Comparison of ENCODE assay signal across 25 cellular contexts in genomic region chr10:95537543-95537930, GRCh38. TPM values are rescaled to one million over a fixed set of nuclear protein-coding genes. Genes with fewer than 3 reads are reported as not detected.
DNase-seq lines count a peak whose midpoint lies in the region; ATAC-seq and TF ChIP-seq lines count a peak whose summit lies in the region.
"Had no signal": no experiment of that assay in that cellular context is flagged by ENCODE, and none has a peak within 500 bp of the region (broad histone marks: within the 10 kb centered on the region; RNA-seq: fewer than 3 reads in every experiment).

No MANE protein-coding gene starts in this region.

- no peak overlapping the region for H3K4me3 ChIP-seq in heart left ventricle
- no peak overlapping the region for H3K4me3 ChIP-seq in muscle layer of colon (ENCODE audit: low read depth in 1 of 2, low read length in 2 of 2)
- no peak overlapping the region for H3K4me3 ChIP-seq in upper lobe of right lung

- H3K9ac ChIP-seq in muscle layer of colon (ENCODE audit: low read length), result peak overlapping the region; percentile 63

- H3K27ac ChIP-seq in heart left ventricle (peak overlapping the region in 10 of 12 donors; percentile 28 to 96 (median 88)), epithelial cell of prostate (peak overlapping the region; percentile 48), muscle layer of colon (ENCODE audit: low read depth, low read length) (peak overlapping the region; percentile 87), upper lobe of right lung (peak overlapping the region; percentile 48)

- TF ChIP-seq CTCF in heart left ventricle (IDR thresholded peaks at IDR 0.05) (no peak), upper lobe of right lung (IDR thresholded peaks at IDR 0.05) (no peak), glutamatergic neuron (IDR thresholded peaks at IDR 0.05; ENCODE audit: partially characterized antibody, unreplicated experiment) (no peak)

- no peaks in the 10 kb centered on the region for H3K36me3 Mint-ChIP-seq in glutamatergic neuron (ENCODE audit: unreplicated experiment)

- H3K27me3 ChIP-seq in heart left ventricle (no peaks in the 10 kb centered on the region), muscle layer of colon (ENCODE audit: control insufficient read depth in 1 of 2, insufficient read depth in 2 of 2, low read length in 2 of 2) (no peaks in the 10 kb centered on the region), upper lobe of right lung (no peaks in the 10 kb centered on the region)
- H3K27me3 ChIP-seq: BE2C had no signal

- ATAC-seq in heart left ventricle (no peak), upper lobe of right lung (peak; percentile 74), GM19455 (IDR thresholded peaks at IDR 0.05; ENCODE audit: unreplicated experiment) (no peak)
- ATAC-seq: left cardiac atrium; stimulated activated naive CD8-positive, alpha-beta T cell treated with anti-CD3 and anti-CD28 coated beads, Interleukin-15, Interleukin-2, amounts not matched to agents 100 U/mL and 50 U/mL, for 24 hours had no signal

- H3K9me3 ChIP-seq in heart left ventricle (no peaks in the 10 kb centered on the region), muscle layer of colon (ENCODE audit: low read length) (no peaks in the 10 kb centered on the region), upper lobe of right lung (no peaks in the 10 kb centered on the region)
- H3K9me3 ChIP-seq: BE2C had no signal

- DNase-seq in heart left ventricle, result no peak
- DNase-seq in cardiac septum (ENCODE audit: low spot score), result no peak
- peak; percentile 29 for DNase-seq in epithelial cell of prostate (ENCODE audit: low read depth, low spot score)
- no peak for DNase-seq in upper lobe of right lung
- no peak for DNase-seq in DMS114 treated with DMSO at 0.1 percent for 48 hours (lab: John Stamatoyannopoulos, UW; ENCODE audit: unreplicated experiment)
- no peak for DNase-seq in glutamatergic neuron
- DNase-seq: 8988T; activated CD4-positive, alpha-beta T cell treated with anti-CD3 and anti-CD28 coated beads, Interleukin-2, amount 10 ng/mL, durations not matched to agents 7 days and 5 days; activated gamma-delta T cell treated with Interleukin-2 at 50 U/mL for 16 hours; amniotic stem cell; BE2C; cerebellar nuclear complex; COR-L47; EL; endodermal cell; GOT3; Kasumi-1; left cardiac atrium; NCI-H1436; NCI-H524 treated with DMSO at 0.1 percent for 48 hours; SHP77 treated with DMSO at 0.1 percent for 48 hours; stimulated activated CD4-positive, alpha-beta T cell treated with anti-CD3 and anti-CD28 coated beads, Interleukin-1b, Interleukin-23, amount 100 ng/mL, for 48 hours; stimulated activated naive CD8-positive, alpha-beta T cell treated with anti-CD3 and anti-CD28 coated beads, Interleukin-15, Interleukin-2, amounts not matched to agents 100 U/mL and 50 U/mL, for 24 hours had no signal

- H3K27ac Mint-ChIP-seq in glutamatergic neuron (ENCODE audit: unreplicated experiment), result no peak overlapping the region
- H3K27ac Mint-ChIP-seq: activated CD4-positive, alpha-beta T cell treated with anti-CD3 and anti-CD28 coated beads, Interleukin-2, amount 10 ng/mL, durations not matched to agents 7 days and 5 days had no signal

- 74 to 95% (median 85%) methylated on average over 4 of the region's 4 CpGs for WGBS in heart left ventricle, 4 donors

- H3K36me3 ChIP-seq in heart left ventricle, result no peaks in the 10 kb centered on the region
- peaks cover 9% of the 10 kb centered on the region for H3K36me3 ChIP-seq in muscle layer of colon (ENCODE audit: insufficient read depth, low read length)
- no peaks in the 10 kb centered on the region for H3K36me3 ChIP-seq in upper lobe of right lung
- H3K36me3 ChIP-seq: BE2C had no signal

- H3K27me3 Mint-ChIP-seq in glutamatergic neuron (ENCODE audit: unreplicated experiment), result peaks cover 4% of the 10 kb centered on the region
- H3K27me3 Mint-ChIP-seq: activated CD4-positive, alpha-beta T cell treated with anti-CD3 and anti-CD28 coated beads, Interleukin-2, amount 10 ng/mL, durations not matched to agents 7 days and 5 days had no signal

- no peak for TF ChIP-seq POLR2A in heart left ventricle (IDR thresholded peaks at IDR 0.05)

- peaks cover 31% of the 10 kb centered on the region for H3K4me1 Mint-ChIP-seq in glutamatergic neuron (ENCODE audit: low read depth, unreplicated experiment)
- H3K4me1 Mint-ChIP-seq: activated CD4-positive, alpha-beta T cell treated with anti-CD3 and anti-CD28 coated beads, Interleukin-2, amount 10 ng/mL, durations not matched to agents 7 days and 5 days had no signal

- peaks cover 6 to 100% (median 75%) of the 10 kb centered on the region in 12 donors for H3K4me1 ChIP-seq in heart left ventricle
- H3K4me1 ChIP-seq in muscle layer of colon (ENCODE audit: insufficient read depth, low read length), result peaks cover 94% of the 10 kb centered on the region
- peaks cover 27% of the 10 kb centered on the region for H3K4me1 ChIP-seq in upper lobe of right lung
- H3K4me1 ChIP-seq: BE2C had no signal

- peaks cover 7% of the 10 kb centered on the region for H3K9me3 Mint-ChIP-seq in glutamatergic neuron (ENCODE audit: unreplicated experiment)
- H3K9me3 Mint-ChIP-seq: activated CD4-positive, alpha-beta T cell treated with anti-CD3 and anti-CD28 coated beads, Interleukin-2, amount 10 ng/mL, durations not matched to agents 7 days and 5 days; endodermal cell had no signal

- intact Hi-C loops in heart left ventricle (cut with DNase I) (no loop called here), cardiac septum (cut with DNase I) (no loop called here), upper lobe of right lung (cut with DNase I) (no loop called here)

- H3K4me3 Mint-ChIP-seq in glutamatergic neuron (ENCODE audit: unreplicated experiment), result no peak overlapping the region
- H3K4me3 Mint-ChIP-seq: activated CD4-positive, alpha-beta T cell treated with anti-CD3 and anti-CD28 coated beads, Interleukin-2, amount 10 ng/mL, durations not matched to agents 7 days and 5 days; endodermal cell had no signal

RNA-seq across cellular contexts. Expression of gene SORBS1, which starts 23.6 kb away (rescaled TPM):
- 1,000 to 10,000 TPM in 5 of 9 donors, 100 to 1,000 TPM in 4; 380 to 1,440 (median 1,065) TPM for total RNA-seq in heart left ventricle
- polyA plus RNA-seq in heart left ventricle, result 100 to 1,000 TPM; 355 to 380 TPM
- 1,045 TPM for total RNA-seq in cardiac septum
- 50.7 TPM for total RNA-seq in upper lobe of right lung
- 221 TPM for total RNA-seq in glutamatergic neuron (ENCODE audit: unreplicated experiment)
